18 cellular contexts compared by ENCODE assay signal in genomic region chr17:8803531-8804416, GRCh38. TPM values are rescaled to one million over a fixed set of nuclear protein-coding genes. Genes with fewer than 3 reads are reported as not detected.
DNase-seq lines count a peak whose midpoint lies in the region; ATAC-seq, FAIRE-seq and TF ChIP-seq lines count a peak whose summit lies in the region.
"Had no signal": no experiment of that assay in that cellular context is flagged by ENCODE, and none has a peak within 500 bp of the region (broad histone marks: within the 10 kb centered on the region; RNA-seq: fewer than 3 reads in every experiment).

No MANE protein-coding gene starts in this region.

- no peak overlapping the region for H3K27ac Mint-ChIP-seq in activated CD8-positive, alpha-beta T cell treated with anti-CD3 and anti-CD28 coated beads for 36 hours
- no peak overlapping the region for H3K27ac Mint-ChIP-seq in activated CD8-positive, alpha-beta T cell treated with anti-CD3 and anti-CD28 coated beads, Interleukin-2, amount 10 ng/mL, durations not matched to agents 7 days and 5 days
- H3K27ac Mint-ChIP-seq in IgD-negative memory B cell: peak overlapping the region in 2 of 3 donors; percentile 31 to 45
- H3K27ac Mint-ChIP-seq in progenitor cell of endocrine pancreas: no peak overlapping the region
- H3K27ac Mint-ChIP-seq: T-helper 2 cell treated with Interferon-gamma antibody and Interleukin-4, amounts not matched to agents 5 μg/mL and 100 μg/mL, for 36 hours had no signal

- H3K4me3 Mint-ChIP-seq in activated CD8-positive, alpha-beta T cell treated with anti-CD3 and anti-CD28 coated beads for 36 hours: no peak overlapping the region
- H3K4me3 Mint-ChIP-seq in activated CD8-positive, alpha-beta T cell treated with anti-CD3 and anti-CD28 coated beads, Interleukin-2, amount 10 ng/mL, durations not matched to agents 7 days and 5 days: no peak overlapping the region
- H3K4me3 Mint-ChIP-seq in IgD-negative memory B cell: no peak overlapping the region
- H3K4me3 Mint-ChIP-seq in progenitor cell of endocrine pancreas (ENCODE audit: low read depth): no peak overlapping the region
- H3K4me3 Mint-ChIP-seq: T-helper 2 cell treated with Interferon-gamma antibody and Interleukin-4, amounts not matched to agents 5 μg/mL and 100 μg/mL, for 36 hours had no signal

- H3K9me2 ChIP-seq in MM.1S (replicated peaks; ENCODE audit: insufficient read depth, low read length): no peaks in the 10 kb centered on the region

- peak; percentile 25 for DNase-seq in activated CD8-positive, alpha-beta T cell treated with anti-CD3 and anti-CD28 coated beads for 36 hours
- DNase-seq in activated CD8-positive, alpha-beta T cell treated with anti-CD3 and anti-CD28 coated beads, Interleukin-2, amount 10 ng/mL, durations not matched to agents 7 days and 5 days: no peak
- no peak for DNase-seq in GM12878 (ENCODE audit: low read depth, low spot score)
- no peak for DNase-seq in progenitor cell of endocrine pancreas (ENCODE audit: low spot score, unreplicated experiment)
- DNase-seq in MM.1S: no peak
- DNase-seq in erythroblast (lab: John Stamatoyannopoulos, UW): no peak
- DNase-seq: activated CD4-positive, alpha-beta T cell treated with anti-CD3 and anti-CD28 coated beads, Interleukin-2, amount 50 U/mL, for 48 hours; activated gamma-delta T cell; DMS79; effector CD8-positive, alpha-beta T cell; foreskin keratinocyte had no signal

- H3K9me3 ChIP-seq in GM12878 (replicated peaks; ENCODE audit: control insufficient read depth, insufficient read depth, low read length): peaks cover 2% of the 10 kb centered on the region; the same call in 1 of the 3 replicates
- H3K9me3 ChIP-seq in MM.1S (replicated peaks; ENCODE audit: insufficient read depth, low read length): no peaks in the 10 kb centered on the region
- H3K9me3 ChIP-seq: upper lobe of left lung had no signal

- no peak overlapping the region for H2AFZ ChIP-seq in GM12878 (ENCODE audit: control insufficient read depth, low read depth, low read length)
- H2AFZ ChIP-seq in MM.1S (ENCODE audit: low read length): no peak overlapping the region

- H4K20me1 ChIP-seq in GM12878 (ENCODE audit: control insufficient read depth, insufficient read depth) (no peaks in the 10 kb centered on the region), MM.1S (ENCODE audit: insufficient read depth, low read length) (no peaks in the 10 kb centered on the region)

- 90% methylated on average over 19 of the region's 19 CpGs for WGBS in GM12878 (ENCODE audit: insufficient coverage, insufficient replicate concordance, low lambda C conversion rate, missing lambda C conversion rate)

- no peaks in the 10 kb centered on the region for H3K27me3 Mint-ChIP-seq in activated CD8-positive, alpha-beta T cell treated with anti-CD3 and anti-CD28 coated beads for 36 hours
- no peaks in the 10 kb centered on the region for H3K27me3 Mint-ChIP-seq in activated CD8-positive, alpha-beta T cell treated with anti-CD3 and anti-CD28 coated beads, Interleukin-2, amount 10 ng/mL, durations not matched to agents 7 days and 5 days (ENCODE audit: low read depth)
- H3K27me3 Mint-ChIP-seq in IgD-negative memory B cell (peaks cover 3% of the 10 kb centered on the region), progenitor cell of endocrine pancreas (peaks cover 12% of the 10 kb centered on the region)

- no peaks in the 10 kb centered on the region for H3K27me3 ChIP-seq in GM12878 (replicated peaks in 1 of 2; ENCODE audit: control insufficient read depth in 2 of 2, insufficient read depth in 2 of 2, low read length in 1 of 2)
- H3K27me3 ChIP-seq in MM.1S (replicated peaks; ENCODE audit: insufficient read depth, low read length): no peaks in the 10 kb centered on the region

- RAD21 ChIA-PET in GM12878 (lab: Charles Lee; ENCODE audit: unreplicated experiment): no interaction called here

- H3K36me3 ChIP-seq in GM12878 (ENCODE audit: control insufficient read depth in 2 of 2, insufficient read depth in 2 of 2, low read length in 1 of 2) (peaks cover 38 to 56% of the 10 kb centered on the region in 2 experiments), MM.1S (replicated peaks; ENCODE audit: insufficient read depth, low read length) (no peaks in the 10 kb centered on the region)
- H3K36me3 ChIP-seq: upper lobe of left lung had no signal

- no TSS peak for BruUV-seq in GM12878 (replicated peaks; lab: Mats Ljungman, UMichigan)

- in situ Hi-C loops in GM12878 (cut with MboI): no loop called here

- H3K27ac ChIP-seq in GM12878 (ENCODE audit: control insufficient read depth, insufficient read depth): no peak overlapping the region
- H3K27ac ChIP-seq in MM.1S (ENCODE audit: low read length): no peak overlapping the region
- H3K27ac ChIP-seq: foreskin keratinocyte, upper lobe of left lung had no signal

- H3K4me1 Mint-ChIP-seq in activated CD8-positive, alpha-beta T cell treated with anti-CD3 and anti-CD28 coated beads for 36 hours (ENCODE audit: low read depth): peaks cover 9% of the 10 kb centered on the region
- H3K4me1 Mint-ChIP-seq in activated CD8-positive, alpha-beta T cell treated with anti-CD3 and anti-CD28 coated beads, Interleukin-2, amount 10 ng/mL, durations not matched to agents 7 days and 5 days (ENCODE audit: low read depth): peaks cover 18% of the 10 kb centered on the region
- H3K4me1 Mint-ChIP-seq in IgD-negative memory B cell (peaks cover 30 to 34% (median 33%) of the 10 kb centered on the region in 3 donors), progenitor cell of endocrine pancreas (ENCODE audit: low read depth) (peaks cover 8% of the 10 kb centered on the region)

- peaks cover 16% of the 10 kb centered on the region for H3F3A ChIP-seq in MM.1S (ENCODE audit: insufficient read depth, low read length)

- no peak; the same call in 1 of the 2 replicates for TF ChIP-seq RAD21 in GM12878 (IDR thresholded peaks at IDR 0.05; ENCODE audit: insufficient read depth, low read depth, low read length)

- ATAC-seq in activated CD8-positive, alpha-beta T cell treated with anti-CD3 and anti-CD28 coated beads for 36 hours: no peak
- ATAC-seq in activated CD8-positive, alpha-beta T cell treated with anti-CD3 and anti-CD28 coated beads, Interleukin-2, amount 10 ng/mL, durations not matched to agents 7 days and 5 days: no peak
- ATAC-seq in GM12878 (no peak), HG03280 (IDR thresholded peaks at IDR 0.05; ENCODE audit: unreplicated experiment) (no peak)
- ATAC-seq: foreskin keratinocyte, Panc1 had no signal

- intact Hi-C loops in activated CD8-positive, alpha-beta T cell treated with anti-CD3 and anti-CD28 coated beads for 36 hours (cut with micrococcal nuclease): no loop called here
- intact Hi-C loops in GM12878 (cut with micrococcal nuclease; ENCODE audit: unreplicated experiment): loop anchor here (10.0 kb wide), 1 partner anchor 191 kb away; no protein-coding TSS in a partner anchor

- H3K9ac ChIP-seq in GM12878 (ENCODE audit: control insufficient read depth, insufficient read depth, low read length) (no peak overlapping the region), MM.1S (ENCODE audit: low read length) (no peak overlapping the region)

- H3K4me1 ChIP-seq in GM12878 (ENCODE audit: control insufficient read depth, insufficient read depth, low read length) (peaks cover 37% of the 10 kb centered on the region), MM.1S (ENCODE audit: low read length) (peaks cover 20% of the 10 kb centered on the region)
- H3K4me1 ChIP-seq: foreskin keratinocyte had no signal

- H3K36me3 Mint-ChIP-seq in activated CD8-positive, alpha-beta T cell treated with anti-CD3 and anti-CD28 coated beads for 36 hours (ENCODE audit: low read depth): peaks cover 2% of the 10 kb centered on the region
- peaks cover 37% of the 10 kb centered on the region for H3K36me3 Mint-ChIP-seq in activated CD8-positive, alpha-beta T cell treated with anti-CD3 and anti-CD28 coated beads, Interleukin-2, amount 10 ng/mL, durations not matched to agents 7 days and 5 days (ENCODE audit: low read depth)
- H3K36me3 Mint-ChIP-seq in IgD-negative memory B cell: peaks cover 9% of the 10 kb centered on the region
- no peaks in the 10 kb centered on the region for H3K36me3 Mint-ChIP-seq in progenitor cell of endocrine pancreas (ENCODE audit: insufficient read depth)

- CTCF ChIA-PET in activated CD8-positive, alpha-beta T cell treated with anti-CD3 and anti-CD28 coated beads for 36 hours (lab: Charles Lee): interaction anchor here (1.2 to 1.8 kb wide), 4 partner anchors 18 to 195 kb away, joined by 3 to 5 read pairs (median 4); no protein-coding TSS in a partner anchor
- CTCF ChIA-PET in activated CD8-positive, alpha-beta T cell treated with anti-CD3 and anti-CD28 coated beads, Interleukin-2, amount 10 ng/mL, durations not matched to agents 7 days and 5 days (lab: Charles Lee): interaction anchor here (0.7 to 1.7 kb wide), 5 partner anchors 18 to 194 kb away, joined by 3 to 6 read pairs (median 4); no protein-coding TSS in a partner anchor
- CTCF ChIA-PET in GM12878 (lab: Yijun Ruan, JAX): interaction anchor here (1.0 to 1.1 kb wide), 2 partner anchors 91 to 194 kb away, joined by 4 to 5 read pairs; no protein-coding TSS in a partner anchor

- SMC1A ChIA-PET in GM12878 (lab: Charles Lee; ENCODE audit: uncharacterized antibody, unreplicated experiment): interaction anchor here (1.2 kb wide), 1 partner anchor 90 kb away, joined by 4 read pairs; no protein-coding TSS in a partner anchor

- TF ChIP-seq CTCF in activated CD8-positive, alpha-beta T cell treated with anti-CD3 and anti-CD28 coated beads for 36 hours (IDR thresholded peaks at IDR 0.05): no peak
- TF ChIP-seq CTCF in GM12878 (IDR thresholded peaks at IDR 0.05 in 2 of 3, conservative IDR thresholded peaks at IDR 0.05 in 1 of 3; ENCODE audit: control insufficient read depth in 2 of 3, extremely low read depth in 1 of 3, insufficient read depth in 1 of 3, low read depth in 3 of 3, low read length in 3 of 3) (peak in 1 of 3 experiments; percentile 21; a peak in 1 of 6 replicates), progenitor cell of endocrine pancreas (IDR thresholded peaks at IDR 0.05; ENCODE audit: unreplicated experiment) (peak; percentile 49), MM.1S (IDR thresholded peaks at IDR 0.05; ENCODE audit: low read length) (no peak)

- no peak for TF ChIP-seq EP300 in GM12878 (IDR thresholded peaks at IDR 0.05; ENCODE audit: borderline replicate concordance in 1 of 2, control insufficient read depth in 1 of 2, low read depth in 2 of 2, low read length in 2 of 2)

- H3K9me3 Mint-ChIP-seq in activated CD8-positive, alpha-beta T cell treated with anti-CD3 and anti-CD28 coated beads for 36 hours: peaks cover 4% of the 10 kb centered on the region
- H3K9me3 Mint-ChIP-seq in activated CD8-positive, alpha-beta T cell treated with anti-CD3 and anti-CD28 coated beads, Interleukin-2, amount 10 ng/mL, durations not matched to agents 7 days and 5 days (ENCODE audit: insufficient read depth): no peaks in the 10 kb centered on the region
- H3K9me3 Mint-ChIP-seq in IgD-negative memory B cell: peaks cover 2 to 9% (median 5%) of the 10 kb centered on the region in 3 donors
- H3K9me3 Mint-ChIP-seq in progenitor cell of endocrine pancreas (ENCODE audit: low read depth): no peaks in the 10 kb centered on the region
- H3K9me3 Mint-ChIP-seq: T-helper 2 cell treated with Interferon-gamma antibody and Interleukin-4, amounts not matched to agents 5 μg/mL and 100 μg/mL, for 36 hours had no signal

- TF ChIP-seq POLR2A in GM12878 (IDR thresholded peaks at IDR 0.05; ENCODE audit: low read depth, low read length) (0 out of 2 replicates have a peak, but pooled peaks have one; percentile 29), erythroblast (IDR thresholded peaks at IDR 0.05; ENCODE audit: low read length) (no peak)

- H3K79me2 ChIP-seq in GM12878 (ENCODE audit: control insufficient read depth, insufficient read depth, low read length) (no peaks in the 10 kb centered on the region; the same call in none of the 2 replicates), MM.1S (ENCODE audit: low read length) (no peaks in the 10 kb centered on the region)

- POLR2A ChIA-PET in activated CD8-positive, alpha-beta T cell treated with anti-CD3 and anti-CD28 coated beads for 36 hours (lab: Charles Lee): interaction anchor here (1.5 kb wide), 1 partner anchor 138 kb away, joined by 4 read pairs; no protein-coding TSS in a partner anchor
- POLR2A ChIA-PET in activated CD8-positive, alpha-beta T cell treated with anti-CD3 and anti-CD28 coated beads, Interleukin-2, amount 10 ng/mL, durations not matched to agents 7 days and 5 days (lab: Charles Lee): no interaction called here
- POLR2A ChIA-PET in GM12878 (lab: Charles Lee): no interaction called here

- H3K4me3 ChIP-seq in GM12878: no peak overlapping the region
- H3K4me3 ChIP-seq in MM.1S (ENCODE audit: low read length): no peak overlapping the region
- H3K4me3 ChIP-seq: upper lobe of left lung had no signal

- no peak overlapping the region for H3K4me2 ChIP-seq in GM12878 (ENCODE audit: control insufficient read depth, insufficient read depth)
- H3K4me2 ChIP-seq in MM.1S (ENCODE audit: low read depth, low read length): no peak overlapping the region

- FAIRE-seq in GM12878 (lab: Jason Lieb, UNC): no peak

RNA-seq across cellular contexts. Expression of gene MFSD6L, which starts 4.6 kb away (rescaled TPM):
- total RNA-seq in activated CD8-positive, alpha-beta T cell treated with anti-CD3 and anti-CD28 coated beads for 36 hours: under 1 TPM; 0.20 to 0.22 TPM
- 1 to 10 TPM; 1.4 to 1.5 TPM for total RNA-seq in activated CD8-positive, alpha-beta T cell treated with anti-CD3 and anti-CD28 coated beads, Interleukin-2, amount 10 ng/mL, durations not matched to agents 7 days and 5 days
- polyA plus RNA-seq in IgD-negative memory B cell: not detected
- 51.1 and 52.2 TPM in 2 replicates for total RNA-seq in GM12878 (2013; cell fraction: nucleolus; rRNA removed)
- 1.5 and 1.8 TPM in 2 replicates for total RNA-seq in GM12878 (2014; rRNA removed)
- 1.3 and 1.4 TPM in 2 replicates for total RNA-seq in GM12878 (2014; rRNA removed; fragmentation: Illumina TruSeq; extraction: Trizol)
- 2.8 and 3.1 TPM in 2 replicates for total RNA-seq in GM12878 (2021)
- polyA plus RNA-seq in GM12878 (2011; ENCODE audit: low read depth): 1.3 TPM
- 0.76 and 1.2 TPM in 2 replicates for polyA plus RNA-seq in GM12878 (2011; rRNA removed)
- polyA plus RNA-seq in GM12878 (2011; cell fraction: cytosol; rRNA removed): 1.1 and 1.5 TPM in 2 replicates
- polyA plus RNA-seq in GM12878 (2011; cell fraction: nucleus; rRNA removed): 8.7 and 9.7 TPM in 2 replicates
- polyA plus RNA-seq in GM12878 (2012): 2.2 and 2.5 TPM in 2 replicates
- polyA plus RNA-seq in GM12878 (2014; fragmentation: Illumina TruSeq; extraction: Trizol): 0.33 and 0.94 TPM in 2 replicates
- polyA plus RNA-seq in GM12878 (2014; fragmentation: Nextera tagmentation; extraction: Ambion mirVana): under 1 TPM; 0.39 to 0.49 TPM
- polyA plus RNA-seq in GM12878 (2014; rRNA removed): 1.9 and 2.5 TPM in 2 replicates
- polyA plus RNA-seq in GM12878 (2016; fragmentation: Nextera tagmentation; extraction: Ambion mirVana): under 1 TPM; 0.40 to 0.67 TPM
- polyA minus RNA-seq in GM12878 (2011; rRNA and poly(A)+ RNA removed): 2.9 and 6.6 TPM in 2 replicates
- 0.83 TPM in 1 of 2 replicates, not detected in the other for polyA minus RNA-seq in GM12878 (2011; cell fraction: cytosol; rRNA and poly(A)+ RNA removed)
- 5.7 and 12.0 TPM in 2 replicates for polyA minus RNA-seq in GM12878 (2011; cell fraction: nucleus; rRNA and poly(A)+ RNA removed)
- total RNA-seq in progenitor cell of endocrine pancreas: 10.7 and 11.2 TPM in 2 replicates
- total RNA-seq: foreskin keratinocyte, LHCN-M2 had no signal
- polyA plus RNA-seq: foreskin keratinocyte had no signal

RNA-seq across cellular contexts. Expression of gene SPDYE4, which starts 45.4 kb away (rescaled TPM):
- not detected for total RNA-seq in activated CD8-positive, alpha-beta T cell treated with anti-CD3 and anti-CD28 coated beads for 36 hours
- not detected for total RNA-seq in activated CD8-positive, alpha-beta T cell treated with anti-CD3 and anti-CD28 coated beads, Interleukin-2, amount 10 ng/mL, durations not matched to agents 7 days and 5 days
- not detected for polyA plus RNA-seq in IgD-negative memory B cell
- not detected in 2 replicates for total RNA-seq in GM12878 (2013; cell fraction: nucleolus; rRNA removed)
- total RNA-seq in GM12878 (2014; rRNA removed): not detected in 2 replicates
- not detected in 2 replicates for total RNA-seq in GM12878 (2014; rRNA removed; fragmentation: Illumina TruSeq; extraction: Trizol)
- total RNA-seq in GM12878 (2021): not detected in 2 replicates
- not detected for polyA plus RNA-seq in GM12878 (2011; ENCODE audit: low read depth)
- polyA plus RNA-seq in GM12878 (2011; rRNA removed): 0.07 and 0.23 TPM in 2 replicates
- not detected in 2 replicates for polyA plus RNA-seq in GM12878 (2011; cell fraction: cytosol; rRNA removed)
- polyA plus RNA-seq in GM12878 (2011; cell fraction: nucleus; rRNA removed): 0.16 and 0.22 TPM in 2 replicates
- not detected in 2 replicates for polyA plus RNA-seq in GM12878 (2012)
- polyA plus RNA-seq in GM12878 (2014; fragmentation: Illumina TruSeq; extraction: Trizol): 0.18 TPM in 1 of 2 replicates, not detected in the other
- not detected for polyA plus RNA-seq in GM12878 (2014; fragmentation: Nextera tagmentation; extraction: Ambion mirVana)
- not detected in 2 replicates for polyA plus RNA-seq in GM12878 (2014; rRNA removed)
- not detected for polyA plus RNA-seq in GM12878 (2016; fragmentation: Nextera tagmentation; extraction: Ambion mirVana)
- not detected in 2 replicates for polyA minus RNA-seq in GM12878 (2011; rRNA and poly(A)+ RNA removed)
- polyA minus RNA-seq in GM12878 (2011; cell fraction: cytosol; rRNA and poly(A)+ RNA removed): not detected in 2 replicates
- polyA minus RNA-seq in GM12878 (2011; cell fraction: nucleus; rRNA and poly(A)+ RNA removed): not detected in 2 replicates
- not detected in 2 replicates for total RNA-seq in progenitor cell of endocrine pancreas
- total RNA-seq: foreskin keratinocyte, LHCN-M2, mucosa of gallbladder, upper lobe of left lung had no signal
- polyA plus RNA-seq: foreskin keratinocyte had no signal

RNA-seq across cellular contexts. Expression of gene CCDC42, which starts 59.1 kb away (rescaled TPM):
- under 1 TPM; 0.38 to 0.65 TPM for total RNA-seq in activated CD8-positive, alpha-beta T cell treated with anti-CD3 and anti-CD28 coated beads for 36 hours
- total RNA-seq in activated CD8-positive, alpha-beta T cell treated with anti-CD3 and anti-CD28 coated beads, Interleukin-2, amount 10 ng/mL, durations not matched to agents 7 days and 5 days: under 1 TPM; 0.47 to 0.53 TPM
- not detected for polyA plus RNA-seq in IgD-negative memory B cell
- not detected in 2 replicates for total RNA-seq in GM12878 (2013; cell fraction: nucleolus; rRNA removed)
- 0.23 TPM in 1 of 2 replicates, not detected in the other for total RNA-seq in GM12878 (2014; rRNA removed)
- total RNA-seq in GM12878 (2014; rRNA removed; fragmentation: Illumina TruSeq; extraction: Trizol): not detected in 2 replicates
- total RNA-seq in GM12878 (2021): not detected in 2 replicates
- not detected for polyA plus RNA-seq in GM12878 (2011; ENCODE audit: low read depth)
- polyA plus RNA-seq in GM12878 (2011; rRNA removed): 0.07 TPM in 2 replicates
- polyA plus RNA-seq in GM12878 (2011; cell fraction: cytosol; rRNA removed): 0.04 and 0.23 TPM in 2 replicates
- polyA plus RNA-seq in GM12878 (2011; cell fraction: nucleus; rRNA removed): 0.34 TPM in 1 of 2 replicates, not detected in the other
- polyA plus RNA-seq in GM12878 (2012): 0.15 TPM in 1 of 2 replicates, not detected in the other
- polyA plus RNA-seq in GM12878 (2014; fragmentation: Illumina TruSeq; extraction: Trizol): 0.06 TPM in 1 of 2 replicates, not detected in the other
- polyA plus RNA-seq in GM12878 (2014; fragmentation: Nextera tagmentation; extraction: Ambion mirVana): not detected
- not detected in 2 replicates for polyA plus RNA-seq in GM12878 (2014; rRNA removed)
- polyA plus RNA-seq in GM12878 (2016; fragmentation: Nextera tagmentation; extraction: Ambion mirVana): not detected
- not detected in 2 replicates for polyA minus RNA-seq in GM12878 (2011; rRNA and poly(A)+ RNA removed)
- polyA minus RNA-seq in GM12878 (2011; cell fraction: cytosol; rRNA and poly(A)+ RNA removed): not detected in 2 replicates
- polyA minus RNA-seq in GM12878 (2011; cell fraction: nucleus; rRNA and poly(A)+ RNA removed): not detected in 2 replicates
- not detected in 2 replicates for total RNA-seq in progenitor cell of endocrine pancreas
- total RNA-seq: foreskin keratinocyte, LHCN-M2, mucosa of gallbladder had no signal
- polyA plus RNA-seq: foreskin keratinocyte had no signal

Comparison
In these comparisons a context has a peak if more than half of its experiments do, and no peak if none do; other contexts are left out.
1. H3K27ac Mint-ChIP-seq: peak in IgD-negative memory B cell (2 of 3); none in activated CD8-positive, alpha-beta T cell treated with anti-CD3 and anti-CD28 coated beads for 36 hours (single experiment), activated CD8-positive, alpha-beta T cell treated with anti-CD3 and anti-CD28 coated beads, Interleukin-2, amount 10 ng/mL, durations not matched to agents 7 days and 5 days (single experiment) and progenitor cell of endocrine pancreas (single experiment).